1 cellular context compared by ENCODE assay signal in the genomic region with DNA sequence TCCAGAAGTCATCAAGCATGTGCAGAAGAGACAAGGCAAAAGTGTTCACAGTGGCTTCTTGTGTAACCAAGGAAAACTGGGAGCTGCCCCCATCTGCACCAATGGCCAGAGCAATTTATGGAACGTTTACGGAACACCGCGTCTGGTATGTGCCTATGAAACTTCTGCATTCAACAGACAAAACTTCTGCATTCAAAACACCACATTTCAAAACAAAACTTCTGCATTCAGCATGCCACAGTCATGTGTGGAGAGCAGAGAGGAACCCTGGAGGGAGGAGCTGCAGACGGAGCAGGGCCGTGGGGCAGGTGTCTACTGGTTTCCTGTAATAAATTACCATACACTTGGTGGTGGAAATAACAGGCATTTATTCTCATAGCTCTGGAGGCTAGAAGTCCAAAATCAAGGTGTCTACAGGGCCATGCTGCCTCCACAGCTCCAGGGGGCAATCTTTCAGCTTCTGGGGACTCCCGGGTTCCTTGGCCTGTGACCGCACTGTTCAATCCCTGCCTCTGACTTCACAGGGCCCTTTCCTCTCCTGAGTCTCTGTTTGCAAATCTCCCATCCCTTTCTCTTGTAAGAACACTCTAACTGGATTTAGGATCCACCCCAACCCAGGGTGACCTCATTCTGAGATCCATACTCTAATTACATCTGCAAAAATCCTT.
TF ChIP-seq lines count a peak whose summit lies in the region.

No MANE protein-coding gene starts in this region.

TF ChIP-seq in H1, 55 proteins besides CTCF, POLR2A, EP300 and RAD21:
- TF ChIP-seq JUND (IDR thresholded peaks at IDR 0.05; ENCODE audit: low read length): no peak
- no peak for TF ChIP-seq HDAC6 (IDR thresholded peaks at IDR 0.05; ENCODE audit: low read depth, low read length)
- TF ChIP-seq TCF12 (IDR thresholded peaks at IDR 0.05; ENCODE audit: low read depth, low read length): no peak
- no peak for TF ChIP-seq SP2 (IDR thresholded peaks at IDR 0.05; ENCODE audit: low read length)
- TF ChIP-seq, protein P1, sequence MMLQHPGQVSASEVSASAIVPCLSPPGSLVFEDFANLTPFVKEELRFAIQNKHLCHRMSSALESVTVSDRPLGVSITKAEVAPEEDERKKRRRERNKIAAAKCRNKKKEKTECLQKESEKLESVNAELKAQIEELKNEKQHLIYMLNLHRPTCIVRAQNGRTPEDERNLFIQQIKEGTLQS (IDR thresholded peaks at IDR 0.05; ENCODE audit: insufficient read depth, low read depth, low read length): no peak
- TF ChIP-seq CHD2 (IDR thresholded peaks at IDR 0.05; ENCODE audit: low read length): no peak
- no peak for TF ChIP-seq BACH1 (IDR thresholded peaks at IDR 0.05; ENCODE audit: low read length)
- no peak for TF ChIP-seq SIX5 (IDR thresholded peaks at IDR 0.05; ENCODE audit: low read depth, low read length)
- no peak for TF ChIP-seq YY1 (IDR thresholded peaks at IDR 0.05; ENCODE audit: low read depth, low read length)
- no peak for TF ChIP-seq CTBP2 (IDR thresholded peaks at IDR 0.05; ENCODE audit: borderline replicate concordance, insufficient read depth, insufficient read length, low read length)
- no peak for TF ChIP-seq ASH2L (IDR thresholded peaks at IDR 0.05; ENCODE audit: low read length)
- TF ChIP-seq, protein P2, sequence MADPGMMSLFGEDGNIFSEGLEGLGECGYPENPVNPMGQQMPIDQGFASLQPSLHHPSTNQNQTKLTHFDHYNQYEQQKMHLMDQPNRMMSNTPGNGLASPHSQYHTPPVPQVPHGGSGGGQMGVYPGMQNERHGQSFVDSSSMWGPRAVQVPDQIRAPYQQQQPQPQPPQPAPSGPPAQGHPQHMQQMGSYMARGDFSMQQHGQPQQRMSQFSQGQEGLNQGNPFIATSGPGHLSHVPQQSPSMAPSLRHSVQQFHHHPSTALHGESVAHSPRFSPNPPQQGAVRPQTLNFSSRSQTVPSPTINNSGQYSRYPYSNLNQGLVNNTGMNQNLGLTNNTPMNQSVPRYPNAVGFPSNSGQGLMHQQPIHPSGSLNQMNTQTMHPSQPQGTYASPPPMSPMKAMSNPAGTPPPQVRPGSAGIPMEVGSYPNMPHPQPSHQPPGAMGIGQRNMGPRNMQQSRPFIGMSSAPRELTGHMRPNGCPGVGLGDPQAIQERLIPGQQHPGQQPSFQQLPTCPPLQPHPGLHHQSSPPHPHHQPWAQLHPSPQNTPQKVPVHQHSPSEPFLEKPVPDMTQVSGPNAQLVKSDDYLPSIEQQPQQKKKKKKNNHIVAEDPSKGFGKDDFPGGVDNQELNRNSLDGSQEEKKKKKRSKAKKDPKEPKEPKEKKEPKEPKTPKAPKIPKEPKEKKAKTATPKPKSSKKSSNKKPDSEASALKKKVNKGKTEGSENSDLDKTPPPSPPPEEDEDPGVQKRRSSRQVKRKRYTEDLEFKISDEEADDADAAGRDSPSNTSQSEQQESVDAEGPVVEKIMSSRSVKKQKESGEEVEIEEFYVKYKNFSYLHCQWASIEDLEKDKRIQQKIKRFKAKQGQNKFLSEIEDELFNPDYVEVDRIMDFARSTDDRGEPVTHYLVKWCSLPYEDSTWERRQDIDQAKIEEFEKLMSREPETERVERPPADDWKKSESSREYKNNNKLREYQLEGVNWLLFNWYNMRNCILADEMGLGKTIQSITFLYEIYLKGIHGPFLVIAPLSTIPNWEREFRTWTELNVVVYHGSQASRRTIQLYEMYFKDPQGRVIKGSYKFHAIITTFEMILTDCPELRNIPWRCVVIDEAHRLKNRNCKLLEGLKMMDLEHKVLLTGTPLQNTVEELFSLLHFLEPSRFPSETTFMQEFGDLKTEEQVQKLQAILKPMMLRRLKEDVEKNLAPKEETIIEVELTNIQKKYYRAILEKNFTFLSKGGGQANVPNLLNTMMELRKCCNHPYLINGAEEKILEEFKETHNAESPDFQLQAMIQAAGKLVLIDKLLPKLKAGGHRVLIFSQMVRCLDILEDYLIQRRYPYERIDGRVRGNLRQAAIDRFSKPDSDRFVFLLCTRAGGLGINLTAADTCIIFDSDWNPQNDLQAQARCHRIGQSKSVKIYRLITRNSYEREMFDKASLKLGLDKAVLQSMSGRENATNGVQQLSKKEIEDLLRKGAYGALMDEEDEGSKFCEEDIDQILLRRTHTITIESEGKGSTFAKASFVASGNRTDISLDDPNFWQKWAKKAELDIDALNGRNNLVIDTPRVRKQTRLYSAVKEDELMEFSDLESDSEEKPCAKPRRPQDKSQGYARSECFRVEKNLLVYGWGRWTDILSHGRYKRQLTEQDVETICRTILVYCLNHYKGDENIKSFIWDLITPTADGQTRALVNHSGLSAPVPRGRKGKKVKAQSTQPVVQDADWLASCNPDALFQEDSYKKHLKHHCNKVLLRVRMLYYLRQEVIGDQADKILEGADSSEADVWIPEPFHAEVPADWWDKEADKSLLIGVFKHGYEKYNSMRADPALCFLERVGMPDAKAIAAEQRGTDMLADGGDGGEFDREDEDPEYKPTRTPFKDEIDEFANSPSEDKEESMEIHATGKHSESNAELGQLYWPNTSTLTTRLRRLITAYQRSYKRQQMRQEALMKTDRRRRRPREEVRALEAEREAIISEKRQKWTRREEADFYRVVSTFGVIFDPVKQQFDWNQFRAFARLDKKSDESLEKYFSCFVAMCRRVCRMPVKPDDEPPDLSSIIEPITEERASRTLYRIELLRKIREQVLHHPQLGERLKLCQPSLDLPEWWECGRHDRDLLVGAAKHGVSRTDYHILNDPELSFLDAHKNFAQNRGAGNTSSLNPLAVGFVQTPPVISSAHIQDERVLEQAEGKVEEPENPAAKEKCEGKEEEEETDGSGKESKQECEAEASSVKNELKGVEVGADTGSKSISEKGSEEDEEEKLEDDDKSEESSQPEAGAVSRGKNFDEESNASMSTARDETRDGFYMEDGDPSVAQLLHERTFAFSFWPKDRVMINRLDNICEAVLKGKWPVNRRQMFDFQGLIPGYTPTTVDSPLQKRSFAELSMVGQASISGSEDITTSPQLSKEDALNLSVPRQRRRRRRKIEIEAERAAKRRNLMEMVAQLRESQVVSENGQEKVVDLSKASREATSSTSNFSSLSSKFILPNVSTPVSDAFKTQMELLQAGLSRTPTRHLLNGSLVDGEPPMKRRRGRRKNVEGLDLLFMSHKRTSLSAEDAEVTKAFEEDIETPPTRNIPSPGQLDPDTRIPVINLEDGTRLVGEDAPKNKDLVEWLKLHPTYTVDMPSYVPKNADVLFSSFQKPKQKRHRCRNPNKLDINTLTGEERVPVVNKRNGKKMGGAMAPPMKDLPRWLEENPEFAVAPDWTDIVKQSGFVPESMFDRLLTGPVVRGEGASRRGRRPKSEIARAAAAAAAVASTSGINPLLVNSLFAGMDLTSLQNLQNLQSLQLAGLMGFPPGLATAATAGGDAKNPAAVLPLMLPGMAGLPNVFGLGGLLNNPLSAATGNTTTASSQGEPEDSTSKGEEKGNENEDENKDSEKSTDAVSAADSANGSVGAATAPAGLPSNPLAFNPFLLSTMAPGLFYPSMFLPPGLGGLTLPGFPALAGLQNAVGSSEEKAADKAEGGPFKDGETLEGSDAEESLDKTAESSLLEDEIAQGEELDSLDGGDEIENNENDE (IDR thresholded peaks at IDR 0.05; ENCODE audit: insufficient replicate concordance, low read length): no peak
- TF ChIP-seq TAF1 (IDR thresholded peaks at IDR 0.05; ENCODE audit: low read depth, low read length): no peak
